In genomic region chr15:63402498-63403253, GRCh38 we compare ENCODE assay signal across 8 cellular contexts. TPM values are rescaled to one million over a fixed set of nuclear protein-coding genes. Genes with fewer than 3 reads are reported as not detected.
DNase-seq lines count a peak whose midpoint lies in the region; ATAC-seq and TF ChIP-seq lines count a peak whose summit lies in the region.

No MANE protein-coding gene starts in this region.

- H3K27me3 ChIP-seq in brain microvascular endothelial cell (replicated peaks) (no peaks in the 10 kb centered on the region), kidney epithelial cell (ENCODE audit: control insufficient read depth, insufficient read depth, low read length) (no peaks in the 10 kb centered on the region), upper lobe of left lung (no peaks in the 10 kb centered on the region)

- intact Hi-C loops in natural killer cell (cut with micrococcal nuclease) = loop anchor here (1.0 to 5.0 kb wide), 5 partner anchors 114 to 555 kb away; no protein-coding TSS in a partner anchor

- peaks cover 10 to 17% of the 10 kb centered on the region in 2 donors for H3K27me3 Mint-ChIP-seq in natural killer cell (ENCODE audit: low read depth in 2 of 2)
- H3K27me3 Mint-ChIP-seq in natural killer cell treated with Interleukin-12 subunit alpha and Interleukin-12 subunit beta and Interleukin-15 and Interleukin-18, amount 100 ng/mL, for 72 hours = peaks cover 9 to 15% of the 10 kb centered on the region in 2 donors

- H3K27ac Mint-ChIP-seq in natural killer cell = no peak overlapping the region
- H3K27ac Mint-ChIP-seq in natural killer cell treated with Interleukin-12 subunit alpha and Interleukin-12 subunit beta and Interleukin-15 and Interleukin-18, amount 100 ng/mL, for 72 hours = no peak overlapping the region

- TF ChIP-seq CTCF in natural killer cell (IDR thresholded peaks at IDR 0.05) (peak; percentile 69), brain microvascular endothelial cell (IDR thresholded peaks at IDR 0.05; ENCODE audit: low read depth, low read length, missing control alignments) (peak; percentile 51), kidney epithelial cell (IDR thresholded peaks at IDR 0.05; ENCODE audit: insufficient read depth, low read length, poor library complexity, severe bottlenecking) (peak; percentile 47), upper lobe of left lung (IDR thresholded peaks at IDR 0.05) (peak in 5 of 6 experiments; percentile 39 to 65 (median 53))

- no peak for TF ChIP-seq POLR2A in upper lobe of left lung (IDR thresholded peaks at IDR 0.05)

- H3K9me3 ChIP-seq in upper lobe of left lung = no peaks in the 10 kb centered on the region

- 50 to 68% methylated on average over 7 of the region's 7 CpGs for WGBS in upper lobe of left lung, 2 donors

- in situ Hi-C loops in brain microvascular endothelial cell (cut with HindIII; ENCODE audit: low pct_ligation_motif_present, low sequenced_read_pairs) = no loop called here

- H3K4me3 ChIP-seq in brain microvascular endothelial cell (ENCODE audit: low read depth, low read length) = no peak overlapping the region
- no peak overlapping the region for H3K4me3 ChIP-seq in kidney epithelial cell (ENCODE audit: low read depth, low read length)
- no peak overlapping the region for H3K4me3 ChIP-seq in upper lobe of left lung

- no peak for TF ChIP-seq EP300 in upper lobe of left lung (IDR thresholded peaks at IDR 0.05)

- H3K4me3 Mint-ChIP-seq in natural killer cell = no peak overlapping the region
- no peak overlapping the region for H3K4me3 Mint-ChIP-seq in natural killer cell treated with Interleukin-12 subunit alpha and Interleukin-12 subunit beta and Interleukin-15 and Interleukin-18, amount 100 ng/mL, for 72 hours

- H3K9me3 Mint-ChIP-seq in natural killer cell = no peaks in the 10 kb centered on the region
- H3K9me3 Mint-ChIP-seq in natural killer cell treated with Interleukin-12 subunit alpha and Interleukin-12 subunit beta and Interleukin-15 and Interleukin-18, amount 100 ng/mL, for 72 hours = no peaks in the 10 kb centered on the region

- H3K36me3 Mint-ChIP-seq in natural killer cell = no peaks in the 10 kb centered on the region
- no peaks in the 10 kb centered on the region for H3K36me3 Mint-ChIP-seq in natural killer cell treated with Interleukin-12 subunit alpha and Interleukin-12 subunit beta and Interleukin-15 and Interleukin-18, amount 100 ng/mL, for 72 hours

- H3K4me1 Mint-ChIP-seq in natural killer cell = peaks cover 0 to 4% of the 10 kb centered on the region in 2 donors
- peaks cover 0 to 6% of the 10 kb centered on the region in 2 donors for H3K4me1 Mint-ChIP-seq in natural killer cell treated with Interleukin-12 subunit alpha and Interleukin-12 subunit beta and Interleukin-15 and Interleukin-18, amount 100 ng/mL, for 72 hours (ENCODE audit: low read depth in 2 of 2)

- ATAC-seq in natural killer cell (peak; percentile 49 to 56 (median 56)), upper lobe of left lung (ENCODE audit: low FRiP score in 2 of 2) (peak in 1 of 2 donors; percentile 53), GM19351 (IDR thresholded peaks at IDR 0.05; ENCODE audit: unreplicated experiment) (no peak)
- no peak for ATAC-seq in natural killer cell treated with Interleukin-12 subunit alpha and Interleukin-12 subunit beta and Interleukin-15 and Interleukin-18, amount 100 ng/mL, for 72 hours

- H3K4me1 ChIP-seq in upper lobe of left lung = peaks cover 0 to 5% (median 2%) of the 10 kb centered on the region in 4 donors

- no peak overlapping the region for H3K27ac ChIP-seq in brain microvascular endothelial cell
- H3K27ac ChIP-seq in upper lobe of left lung = no peak overlapping the region

- no peaks in the 10 kb centered on the region for H3K36me3 ChIP-seq in brain microvascular endothelial cell (replicated peaks)
- no peaks in the 10 kb centered on the region for H3K36me3 ChIP-seq in kidney epithelial cell (ENCODE audit: control insufficient read depth, insufficient read depth, low read length)
- no peaks in the 10 kb centered on the region for H3K36me3 ChIP-seq in upper lobe of left lung

- DNase-seq in natural killer cell = no peak
- DNase-seq in natural killer cell treated with Interleukin-12 subunit alpha and Interleukin-12 subunit beta and Interleukin-15 and Interleukin-18, amount 100 ng/mL, for 72 hours (ENCODE audit: low spot score) = no peak
- peak; percentile 4 for DNase-seq in NCI-H345 (lab: John Stamatoyannopoulos, UW)
- DNase-seq in brain microvascular endothelial cell = peak; percentile 24
- DNase-seq in kidney epithelial cell (ENCODE audit: low read depth) = no peak
- DNase-seq in upper lobe of left lung = no peak
- no peak for DNase-seq in stimulated activated CD4-positive, alpha-beta T cell treated with anti-CD3 and anti-CD28 coated beads, Interleukin-4, amount 100 ng/mL, for 4 hours

RNA-seq across cellular contexts. Expression of gene CA12, which starts 21.0 kb away (rescaled TPM):
- not detected for total RNA-seq in natural killer cell
- not detected for total RNA-seq in natural killer cell treated with Interleukin-12 subunit alpha and Interleukin-12 subunit beta and Interleukin-15 and Interleukin-18, amount 100 ng/mL, for 72 hours
- 2.9 and 4.3 TPM in 2 replicates for total RNA-seq in kidney epithelial cell
- total RNA-seq in upper lobe of left lung = 10 to 100 TPM in 1 of 6 donors, 1 to 10 TPM in 5; 2.2 to 14.6 (median 6.4) TPM

Comparison
In these comparisons a context has a peak if more than half of its experiments do, and no peak if none do; other contexts are left out.
1. ATAC-seq: peak in natural killer cell (3 of 3); none in natural killer cell treated with Interleukin-12 subunit alpha and Interleukin-12 subunit beta and Interleukin-15 and Interleukin-18, amount 100 ng/mL, for 72 hours (0 of 2) and GM19351 (single experiment).
2. DNase-seq: peak in NCI-H345 (single experiment) and brain microvascular endothelial cell (single experiment); none in natural killer cell (single experiment), natural killer cell treated with Interleukin-12 subunit alpha and Interleukin-12 subunit beta and Interleukin-15 and Interleukin-18, amount 100 ng/mL, for 72 hours (single experiment), kidney epithelial cell (single experiment), upper lobe of left lung (0 of 2) and stimulated activated CD4-positive, alpha-beta T cell treated with anti-CD3 and anti-CD28 coated beads, Interleukin-4, amount 100 ng/mL, for 4 hours (0 of 2).
3. Peak in every context shown above with its lines, with median percentiles within 50 percentile points of each other: CTCF ChIP-seq.